In genomic region chr3:170154569-170155143, GRCh38 we compare ENCODE assay signal across 8 cellular contexts. TPM values are rescaled to one million over a fixed set of nuclear protein-coding genes. Genes with fewer than 3 reads are reported as not detected.
DNase-seq lines count a peak whose midpoint lies in the region; ATAC-seq, FAIRE-seq and TF ChIP-seq lines count a peak whose summit lies in the region.

No MANE protein-coding gene starts in this region.

- peaks cover 36% of the 10 kb centered on the region for H3K36me3 Mint-ChIP-seq in activated naive CD8-positive, alpha-beta T cell treated with anti-CD3 and anti-CD28 coated beads for 36 hours

- DNase-seq in GM06990 (ENCODE audit: extremely low read depth, insufficient read length), result peak; percentile 48
- DNase-seq in activated naive CD8-positive, alpha-beta T cell treated with anti-CD3 and anti-CD28 coated beads for 36 hours, result no peak
- DNase-seq in kidney tubule cell (ENCODE audit: low spot score), result no peak
- DNase-seq in D721Med (ENCODE audit: insufficient read length, low spot score), result no peak
- DNase-seq in NK-92 treated with Interleukin-12 subunit alpha and Interleukin-12 subunit beta, amount 100 ng/mL, for 24 hours (lab: John Stamatoyannopoulos, UW), result no peak
- DNase-seq in NCI-H1694 treated with DMSO at 0.1 percent for 48 hours (lab: John Stamatoyannopoulos, UW), result no peak

- peaks cover 38% of the 10 kb centered on the region for H3K4me1 Mint-ChIP-seq in activated naive CD8-positive, alpha-beta T cell treated with anti-CD3 and anti-CD28 coated beads for 36 hours

- no peaks in the 10 kb centered on the region for H3K9me3 Mint-ChIP-seq in activated naive CD8-positive, alpha-beta T cell treated with anti-CD3 and anti-CD28 coated beads for 36 hours

- TF ChIP-seq CTCF in GM06990 (IDR thresholded peaks at IDR 0.05; ENCODE audit: insufficient read depth, low read length, poor library complexity, severe bottlenecking) (no peak), D721Med (IDR thresholded peaks at IDR 0.05; ENCODE audit: insufficient read depth, missing control alignments) (no peak)

- peak overlapping the region; percentile 63 for H3K27ac Mint-ChIP-seq in activated naive CD8-positive, alpha-beta T cell treated with anti-CD3 and anti-CD28 coated beads for 36 hours

- ATAC-seq in GM21381 (IDR thresholded peaks at IDR 0.05; ENCODE audit: unreplicated experiment) (peak; percentile 89), HG03565 (IDR thresholded peaks at IDR 0.05; ENCODE audit: unreplicated experiment) (peak; percentile 96)

- H3K4me3 ChIP-seq in GM06990 (replicated peaks; ENCODE audit: low read depth, low read length), result peak overlapping the region; percentile 33

- no peaks in the 10 kb centered on the region for H3K27me3 Mint-ChIP-seq in activated naive CD8-positive, alpha-beta T cell treated with anti-CD3 and anti-CD28 coated beads for 36 hours

- FAIRE-seq in D721Med (lab: Jason Lieb, UNC), result no peak

- no peak overlapping the region for H3K4me3 Mint-ChIP-seq in activated naive CD8-positive, alpha-beta T cell treated with anti-CD3 and anti-CD28 coated beads for 36 hours

- no peaks in the 10 kb centered on the region for H3K27me3 ChIP-seq in GM06990 (replicated peaks; ENCODE audit: control insufficient read depth, insufficient read depth, low read length)

- peaks cover 2% of the 10 kb centered on the region for H3K36me3 ChIP-seq in GM06990 (ENCODE audit: control insufficient read depth, insufficient read depth, low read length)

RNA-seq across cellular contexts. Expression of gene PHC3, which starts 26.9 kb away (rescaled TPM):
- total RNA-seq in activated naive CD8-positive, alpha-beta T cell treated with anti-CD3 and anti-CD28 coated beads for 36 hours, result 10 to 100 TPM; 39.6 to 41.4 TPM
